9 cellular contexts compared by ENCODE assay signal in the genomic region with DNA sequence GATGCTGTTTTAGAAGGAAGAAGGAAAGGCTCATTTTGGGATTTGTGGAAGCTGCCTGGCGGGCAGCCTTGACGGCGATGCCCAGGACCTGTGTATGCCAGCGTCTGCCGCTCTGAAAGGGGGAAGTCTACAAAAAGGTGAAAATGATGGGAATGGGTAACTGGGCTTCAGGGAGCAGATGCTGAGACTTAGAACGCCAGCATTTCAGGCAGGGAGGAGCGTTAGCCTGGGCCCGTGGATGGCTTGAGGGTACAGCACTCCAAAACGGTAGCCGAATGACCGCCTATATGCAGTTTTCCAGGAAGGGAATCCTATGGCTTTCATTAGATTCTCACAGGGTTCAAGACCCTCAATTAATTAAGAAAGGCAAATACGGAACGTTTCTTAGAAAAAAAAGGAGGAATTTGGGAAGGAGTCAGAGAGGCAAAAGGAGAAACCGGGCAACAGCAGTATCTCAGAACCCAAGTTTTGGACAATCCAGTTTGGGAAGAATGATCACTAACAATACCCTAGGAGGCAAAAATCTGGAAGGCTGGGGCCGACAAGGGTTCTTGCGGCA. TPM values are rescaled to one million over a fixed set of nuclear protein-coding genes. Genes with fewer than 3 reads are reported as not detected.
A peak's percentile ranks its signal among the peaks of the same experiment; 100 is the strongest.
DNase-seq lines count a peak whose midpoint lies in the region; ATAC-seq and TF ChIP-seq lines count a peak whose summit lies in the region.
"Had no signal": no experiment of that assay in that cellular context is flagged by ENCODE, and none has a peak within 500 bp of the region (broad histone marks: within the 10 kb centered on the region; RNA-seq: fewer than 3 reads in every experiment).

No MANE protein-coding gene starts in this region.

- BruUV-seq in PC-3 (replicated peaks; lab: Mats Ljungman, UMichigan) = TSS peak; percentile 51

- 40 to 50% methylated on average over 11 to 15 of the region's 16 CpGs for WGBS in mesodermal cell (ENCODE audit: insufficient coverage in 2 of 2), 2 experiments

- H3K9me3 ChIP-seq in PC-3 (ENCODE audit: low read length) (no peaks in the 10 kb centered on the region), duodenal mucosa (ENCODE audit: control insufficient read depth in 1 of 2, low read length in 2 of 2) (no peaks in the 10 kb centered on the region), mesodermal cell (ENCODE audit: control insufficient read depth, low read length) (no peaks in the 10 kb centered on the region), uterus (no peaks in the 10 kb centered on the region)

- peak overlapping the region; percentile 81 for H3K9ac ChIP-seq in PC-3 (ENCODE audit: low read length)
- peak overlapping the region; percentile 67 to 82 for H3K9ac ChIP-seq in duodenal mucosa (ENCODE audit: low read depth in 1 of 2, low read length in 2 of 2)

- no peaks in the 10 kb centered on the region for H3K9me2 ChIP-seq in PC-3 (replicated peaks; ENCODE audit: low read length)

- H3K4me3 ChIP-seq in PC-3 (ENCODE audit: low read length) (peak overlapping the region; percentile 82), duodenal mucosa (ENCODE audit: low read depth in 1 of 2, low read length in 2 of 2) (peak overlapping the region; percentile 77 to 89), mesodermal cell (ENCODE audit: extremely low read depth, insufficient read depth, low read length, poor library complexity, severe bottlenecking) (peak overlapping the region; percentile 63), uterus (peak overlapping the region; percentile 53 to 67)

- H3K4me1 ChIP-seq in PC-3 (ENCODE audit: insufficient read depth, low read length) = peaks cover 28% of the 10 kb centered on the region
- H3K4me1 ChIP-seq in duodenal mucosa (ENCODE audit: control insufficient read depth in 1 of 2, insufficient read depth in 2 of 2, low read length in 2 of 2) = peaks cover 17 to 24% of the 10 kb centered on the region in 2 donors
- H3K4me1 ChIP-seq in mesodermal cell (ENCODE audit: control insufficient read depth, insufficient read depth, low read length, poor library complexity, severe bottlenecking) = peaks cover 4% of the 10 kb centered on the region
- peaks cover 0 to 8% of the 10 kb centered on the region in 2 donors for H3K4me1 ChIP-seq in uterus

- H3K79me2 ChIP-seq in PC-3 (ENCODE audit: low read length) = peaks cover 17% of the 10 kb centered on the region

- TF ChIP-seq CTCF in GM10248 (IDR thresholded peaks at IDR 0.05; ENCODE audit: control extremely low read depth, extremely low read depth, low read depth, missing control alignments) (no peak), PC-3 (conservative IDR thresholded peaks at IDR 0.05; ENCODE audit: low read depth, low read length) (no peak), uterus (IDR thresholded peaks at IDR 0.05) (no peak)

- no peaks in the 10 kb centered on the region for H4K20me1 ChIP-seq in PC-3 (ENCODE audit: low read length)

- peak overlapping the region; percentile 62 for H3K27ac ChIP-seq in PC-3 (ENCODE audit: low read length)
- H3K27ac ChIP-seq in duodenal mucosa (ENCODE audit: low read depth, low read length) = peak overlapping the region; percentile 89
- peak overlapping the region; percentile 94 for H3K27ac ChIP-seq in mesodermal cell (ENCODE audit: low read depth, low read length, severe bottlenecking)
- peak overlapping the region; percentile 89 to 91 for H3K27ac ChIP-seq in uterus

- H3F3A ChIP-seq in PC-3 (ENCODE audit: low read length, unreplicated experiment) = no peaks in the 10 kb centered on the region

- DNase-seq in GM10248 (ENCODE audit: extremely low spot score) (peak; percentile 24), PC-3 (no peak), uterus (no peak)
- no peak for DNase-seq in stimulated activated CD4-positive, alpha-beta T cell treated with anti-CD3 and anti-CD28 coated beads, Interleukin-15, amount 100 ng/mL, for 24 hours

- H3K27me3 ChIP-seq in PC-3 (ENCODE audit: low read length) = no peaks in the 10 kb centered on the region
- H3K27me3 ChIP-seq in duodenal mucosa (ENCODE audit: control insufficient read depth in 1 of 2, insufficient read depth in 2 of 2, low read length in 2 of 2) = no peaks in the 10 kb centered on the region
- no peaks in the 10 kb centered on the region for H3K27me3 ChIP-seq in uterus

- peak overlapping the region; percentile 87 for H3K4me2 ChIP-seq in PC-3 (ENCODE audit: low read length)

- peak; percentile 10; the same call in 1 of the 2 replicates for ATAC-seq in PC-3
- ATAC-seq in GM21515 (IDR thresholded peaks at IDR 0.05; ENCODE audit: unreplicated experiment) = no peak
- no peak for ATAC-seq in HG03139 (IDR thresholded peaks at IDR 0.05; ENCODE audit: unreplicated experiment)

- no peak for TF ChIP-seq POLR2A in uterus (IDR thresholded peaks at IDR 0.05)

- peak overlapping the region; percentile 94 for H2AFZ ChIP-seq in PC-3 (ENCODE audit: low read length)

- intact Hi-C loops in PC-3 (cut with micrococcal nuclease) (loop anchor here (5.0 to 10.0 kb wide), 3 partner anchors 75 to 908 kb away; a partner anchor contains a TSS), uterus (cut with DNase I; ENCODE audit: low total_unique reads) (no loop called here)

- CTCF ChIA-PET in GM10248 (lab: Yijun Ruan, JAX) = interaction anchor here (1.8 to 1.9 kb wide), 2 partner anchors 10 to 13 kb away, joined by 4 to 8 read pairs; no protein-coding TSS in a partner anchor
- CTCF ChIA-PET in PC-3 (lab: Charles Lee) = no interaction called here

- POLR2A ChIA-PET in GM10248 (lab: Yijun Ruan, JAX) (no interaction called here), PC-3 (lab: Charles Lee; ENCODE audit: unreplicated experiment) (interaction anchor here (0.5 kb wide), 1 partner anchor 46 kb away, joined by 3 read pairs; no protein-coding TSS in a partner anchor)

- H3K36me3 ChIP-seq in PC-3 (ENCODE audit: low read depth, low read length) (no peaks in the 10 kb centered on the region), duodenal mucosa (ENCODE audit: control insufficient read depth in 1 of 2, insufficient read depth in 2 of 2, low read length in 2 of 2) (peaks cover 6 to 22% of the 10 kb centered on the region in 2 donors), mesodermal cell (ENCODE audit: control insufficient read depth, insufficient read depth, low read length) (peaks cover 11% of the 10 kb centered on the region), uterus (no peaks in the 10 kb centered on the region)

RNA-seq across cellular contexts. Expression of a gene that starts 0.7 kb away (rescaled TPM):
- total RNA-seq in PC-3 (2014; rRNA removed) (12.3 and 12.7 TPM in 2 replicates), uterus (10 to 100 TPM in 1 of 4 donors, 1 to 10 TPM in 3; 7.9 to 14.9 (median 9.0) TPM)
- 16.1 TPM for polyA plus RNA-seq in mesodermal cell (2013, experiment 1 of 2)
- 15.4 TPM for polyA plus RNA-seq in mesodermal cell (2013, experiment 2 of 2)

RNA-seq across cellular contexts. Expression of a gene that starts 22.7 kb away (rescaled TPM):
- total RNA-seq in PC-3 (2014; rRNA removed) (not detected in 2 replicates), uterus (under 1 TPM in 1 of 4 donors, not detected in 3; 0.58 TPM)
- 0.29 TPM for polyA plus RNA-seq in mesodermal cell (2013, experiment 1 of 2)
- polyA plus RNA-seq in mesodermal cell (2013, experiment 2 of 2) = 0.20 TPM
- total RNA-seq: subcutaneous adipose tissue had no signal

RNA-seq across cellular contexts. Expression of a gene that starts 35.8 kb away (rescaled TPM):
- total RNA-seq in PC-3 (2014; rRNA removed) = 0.92 and 1.1 TPM in 2 replicates
- 3.4 TPM for polyA plus RNA-seq in mesodermal cell (2013, experiment 1 of 2)
- polyA plus RNA-seq in mesodermal cell (2013, experiment 2 of 2) = 2.9 TPM
- 10 to 100 TPM in 3 of 4 donors, 1 to 10 TPM in 1; 7.6 to 35.9 (median 13.3) TPM for total RNA-seq in uterus
